Comparison of ENCODE assay signal across 2 cellular contexts in the genomic region with DNA sequence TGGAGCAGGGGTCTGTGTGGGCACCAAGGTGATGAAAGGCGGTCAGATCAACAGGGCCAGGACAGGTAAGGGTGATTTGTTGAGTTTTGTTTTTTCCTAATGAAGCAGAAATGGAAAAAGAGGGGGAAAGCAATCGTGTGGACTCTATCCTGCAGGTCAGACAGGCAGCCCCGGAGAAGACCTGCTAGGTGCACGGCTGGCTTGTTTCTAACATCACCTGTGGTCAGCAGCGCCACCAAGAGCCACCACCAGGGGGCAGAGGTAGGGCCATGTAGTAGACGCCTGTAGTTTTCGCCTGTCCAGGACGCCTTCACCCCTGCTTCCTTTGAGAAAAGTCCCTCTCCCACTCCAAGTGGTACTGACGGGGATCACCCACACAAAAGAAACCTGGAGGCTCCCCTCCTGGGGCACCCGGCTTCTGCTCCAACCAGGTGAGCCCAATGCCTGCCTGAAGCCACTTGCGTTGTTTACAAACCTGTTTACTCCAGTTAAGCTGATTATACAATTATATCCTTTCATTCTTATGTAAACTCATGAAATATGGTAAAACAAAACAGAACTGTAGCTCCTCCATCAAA.
TF ChIP-seq lines count a peak whose summit lies in the region.

No MANE protein-coding gene starts in this region.

TF ChIP-seq in HEK293, 187 proteins besides CTCF, POLR2A, EP300 and RAD21 (continued from another document and continues in another):
- TF ChIP-seq, protein P1, sequence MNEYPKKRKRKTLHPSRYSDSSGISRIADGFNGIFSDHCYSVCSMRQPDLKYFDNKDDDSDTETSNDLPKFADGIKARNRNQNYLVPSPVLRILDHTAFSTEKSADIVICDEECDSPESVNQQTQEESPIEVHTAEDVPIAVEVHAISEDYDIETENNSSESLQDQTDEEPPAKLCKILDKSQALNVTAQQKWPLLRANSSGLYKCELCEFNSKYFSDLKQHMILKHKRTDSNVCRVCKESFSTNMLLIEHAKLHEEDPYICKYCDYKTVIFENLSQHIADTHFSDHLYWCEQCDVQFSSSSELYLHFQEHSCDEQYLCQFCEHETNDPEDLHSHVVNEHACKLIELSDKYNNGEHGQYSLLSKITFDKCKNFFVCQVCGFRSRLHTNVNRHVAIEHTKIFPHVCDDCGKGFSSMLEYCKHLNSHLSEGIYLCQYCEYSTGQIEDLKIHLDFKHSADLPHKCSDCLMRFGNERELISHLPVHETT (tag by site-specific recombination; IDR thresholded peaks at IDR 0.05), result no peak
- no peak for TF ChIP-seq ZSCAN23 (tag by site-specific recombination; IDR thresholded peaks at IDR 0.05)
- peak; percentile 79; the same call in 1 of the 2 replicates for TF ChIP-seq BCL11A (tag by site-specific recombination; IDR thresholded peaks at IDR 0.05; ENCODE audit: low read depth)
- no peak for TF ChIP-seq ZNF560 (tag by site-specific recombination; IDR thresholded peaks at IDR 0.05; ENCODE audit: borderline replicate concordance)
- TF ChIP-seq ZNF792 (tag by site-specific recombination; IDR thresholded peaks at IDR 0.05), result peak; percentile 99
- no peak for TF ChIP-seq SETDB1 (IDR thresholded peaks at IDR 0.05; ENCODE audit: insufficient read length, low read length)
- TF ChIP-seq ZNF404 (tag by site-specific recombination; IDR thresholded peaks at IDR 0.05), result no peak
- no peak for TF ChIP-seq OSR2 (tag by site-specific recombination; IDR thresholded peaks at IDR 0.05)
- TF ChIP-seq, protein P2, sequence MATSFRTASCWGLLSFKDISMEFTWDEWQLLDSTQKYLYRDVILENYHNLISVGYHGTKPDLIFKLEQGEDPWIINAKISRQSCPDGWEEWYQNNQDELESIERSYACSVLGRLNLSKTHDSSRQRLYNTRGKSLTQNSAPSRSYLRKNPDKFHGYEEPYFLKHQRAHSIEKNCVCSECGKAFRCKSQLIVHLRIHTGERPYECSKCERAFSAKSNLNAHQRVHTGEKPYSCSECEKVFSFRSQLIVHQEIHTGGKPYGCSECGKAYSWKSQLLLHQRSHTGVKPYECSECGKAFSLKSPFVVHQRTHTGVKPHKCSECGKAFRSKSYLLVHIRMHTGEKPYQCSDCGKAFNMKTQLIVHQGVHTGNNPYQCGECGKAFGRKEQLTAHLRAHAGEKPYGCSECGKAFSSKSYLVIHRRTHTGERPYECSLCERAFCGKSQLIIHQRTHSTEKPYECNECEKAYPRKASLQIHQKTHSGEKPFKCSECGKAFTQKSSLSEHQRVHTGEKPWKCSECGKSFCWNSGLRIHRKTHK (tag by site-specific recombination; IDR thresholded peaks at IDR 0.05), result no peak
- TF ChIP-seq ZNF10 (tag by site-specific recombination; IDR thresholded peaks at IDR 0.05), result no peak
- peak; percentile 88 for TF ChIP-seq SCRT1 (tag by site-specific recombination; IDR thresholded peaks at IDR 0.05; ENCODE audit: borderline replicate concordance)
- 0 out of 2 replicates have a peak, but pooled peaks have one; percentile 24 for TF ChIP-seq ZNF660 (tag by site-specific recombination; IDR thresholded peaks at IDR 0.05)
- no peak for TF ChIP-seq ZNF391 (tag by site-specific recombination; IDR thresholded peaks at IDR 0.05; ENCODE audit: borderline replicate concordance, low read depth)
- TF ChIP-seq KLF10 (tag by site-specific recombination; IDR thresholded peaks at IDR 0.05), result no peak
- TF ChIP-seq ZBTB8A (tag by site-specific recombination; IDR thresholded peaks at IDR 0.05), result peak; percentile 45; the same call in 1 of the 2 replicates
- TF ChIP-seq ZEB2 (tag by site-specific recombination; IDR thresholded peaks at IDR 0.05), result peak; percentile 50
- peak; percentile 41; the same call in 1 of the 2 replicates for TF ChIP-seq SP7 (tag by site-specific recombination; IDR thresholded peaks at IDR 0.05)
- TF ChIP-seq, protein P3, sequence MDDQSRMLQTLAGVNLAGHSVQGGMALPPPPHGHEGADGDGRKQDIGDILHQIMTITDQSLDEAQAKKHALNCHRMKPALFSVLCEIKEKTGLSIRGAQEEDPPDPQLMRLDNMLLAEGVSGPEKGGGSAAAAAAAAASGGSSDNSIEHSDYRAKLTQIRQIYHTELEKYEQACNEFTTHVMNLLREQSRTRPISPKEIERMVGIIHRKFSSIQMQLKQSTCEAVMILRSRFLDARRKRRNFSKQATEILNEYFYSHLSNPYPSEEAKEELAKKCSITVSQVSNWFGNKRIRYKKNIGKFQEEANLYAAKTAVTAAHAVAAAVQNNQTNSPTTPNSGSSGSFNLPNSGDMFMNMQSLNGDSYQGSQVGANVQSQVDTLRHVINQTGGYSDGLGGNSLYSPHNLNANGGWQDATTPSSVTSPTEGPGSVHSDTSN (CRISPR knock-in tag; IDR thresholded peaks at IDR 0.05), result no peak
- no peak for TF ChIP-seq MEIS1 (CRISPR knock-in tag; IDR thresholded peaks at IDR 0.05; ENCODE audit: borderline replicate concordance)
- peak; percentile 88 for TF ChIP-seq SCRT2 (tag by site-specific recombination; IDR thresholded peaks at IDR 0.05)
- peak; percentile 30; the same call in 1 of the 2 replicates for TF ChIP-seq ZBTB10 (tag by site-specific recombination; IDR thresholded peaks at IDR 0.05)

TF ChIP-seq in HepG2, 621 proteins besides CTCF, POLR2A, EP300 and RAD21 (continued from another document and continues in another):
- TF ChIP-seq ZNF614 (CRISPR knock-in tag; IDR thresholded peaks at IDR 0.05; ENCODE audit: borderline replicate concordance) (no peak; the same call in 1 of the 2 replicates), THAP9 (CRISPR knock-in tag; IDR thresholded peaks at IDR 0.05; ENCODE audit: borderline replicate concordance) (no peak), NR2C2 (CRISPR knock-in tag; IDR thresholded peaks at IDR 0.05; ENCODE audit: borderline replicate concordance) (no peak), ZFP36 (IDR thresholded peaks at IDR 0.05; ENCODE audit: borderline replicate concordance, low read depth, low read length, partially characterized antibody) (peak; percentile 31), DR1 (CRISPR knock-in tag; IDR thresholded peaks at IDR 0.05) (no peak), ZNF879 (CRISPR knock-in tag; IDR thresholded peaks at IDR 0.05) (no peak), KLF16 (CRISPR knock-in tag; IDR thresholded peaks at IDR 0.05) (peak in 1 of 2 experiments; percentile 76; a peak in 2 of 4 replicates), SATB2 (CRISPR knock-in tag; IDR thresholded peaks at IDR 0.05) (no peak), ZNF3 (CRISPR knock-in tag; IDR thresholded peaks at IDR 0.05) (no peak), ZNF496 (CRISPR knock-in tag; IDR thresholded peaks at IDR 0.05; ENCODE audit: insufficient replicate concordance) (no peak), RORA (CRISPR knock-in tag; IDR thresholded peaks at IDR 0.05) (no peak), TCF12 (IDR thresholded peaks at IDR 0.05) (no peak), TCF12 (CRISPR knock-in tag; IDR thresholded peaks at IDR 0.05) (no peak), POLR2AphosphoS2 (IDR thresholded peaks at IDR 0.05; ENCODE audit: low read depth, low read length) (no peak), GABPA (IDR thresholded peaks at IDR 0.05; ENCODE audit: low read depth, low read length) (no peak; the same call in 1 of the 2 replicates), GABPA (CRISPR knock-in tag; IDR thresholded peaks at IDR 0.05; ENCODE audit: low read depth) (peak; percentile 46; the same call in 1 of the 2 replicates), ZEB1 (IDR thresholded peaks at IDR 0.05; ENCODE audit: insufficient replicate concordance, low read depth) (peak; percentile 44), RELA (CRISPR knock-in tag; IDR thresholded peaks at IDR 0.05) (no peak), SOX13 (IDR thresholded peaks at IDR 0.05) (no peak), SOX13 (CRISPR knock-in tag; conservative IDR thresholded peaks at IDR 0.05 in 1 of 2, IDR thresholded peaks at IDR 0.05 in 1 of 2) (peak in 1 of 2 experiments; percentile 33; a peak in 1 of 4 replicates), FOXO1 (CRISPR knock-in tag; IDR thresholded peaks at IDR 0.05) (0 out of 2 replicates have a peak, but pooled peaks have one; percentile 29), ZNF720 (CRISPR knock-in tag; IDR thresholded peaks at IDR 0.05) (0 out of 2 replicates have a peak, but pooled peaks have one; percentile 31), HOXA9 (CRISPR knock-in tag; IDR thresholded peaks at IDR 0.05; ENCODE audit: borderline replicate concordance) (no peak), ZMYM2 (CRISPR knock-in tag; IDR thresholded peaks at IDR 0.05) (no peak), REPIN1 (CRISPR knock-in tag; IDR thresholded peaks at IDR 0.05; ENCODE audit: borderline replicate concordance, low read depth) (peak; percentile 49; the same call in 1 of the 2 replicates), PCBP1 (IDR thresholded peaks at IDR 0.05; ENCODE audit: borderline replicate concordance, low read depth, low read length) (no peak), FIP1L1 (IDR thresholded peaks at IDR 0.05; ENCODE audit: borderline replicate concordance, insufficient read depth, low read depth, low read length) (no peak), ZNF484 (CRISPR knock-in tag; IDR thresholded peaks at IDR 0.05; ENCODE audit: borderline replicate concordance, low read depth) (no peak), ETV5 (CRISPR knock-in tag; IDR thresholded peaks at IDR 0.05; ENCODE audit: borderline replicate concordance) (peak; percentile 16; the same call in 1 of the 2 replicates), FOXA3 (CRISPR knock-in tag; IDR thresholded peaks at IDR 0.05) (peak; percentile 63), ZNF775 (CRISPR knock-in tag; IDR thresholded peaks at IDR 0.05; ENCODE audit: borderline replicate concordance) (no peak), CHD2 (IDR thresholded peaks at IDR 0.05; ENCODE audit: low read depth, low read length) (no peak), PRDM10 (CRISPR knock-in tag; IDR thresholded peaks at IDR 0.05; ENCODE audit: low read depth) (peak; percentile 52; the same call in 1 of the 2 replicates)
- TF ChIP-seq, protein P4, sequence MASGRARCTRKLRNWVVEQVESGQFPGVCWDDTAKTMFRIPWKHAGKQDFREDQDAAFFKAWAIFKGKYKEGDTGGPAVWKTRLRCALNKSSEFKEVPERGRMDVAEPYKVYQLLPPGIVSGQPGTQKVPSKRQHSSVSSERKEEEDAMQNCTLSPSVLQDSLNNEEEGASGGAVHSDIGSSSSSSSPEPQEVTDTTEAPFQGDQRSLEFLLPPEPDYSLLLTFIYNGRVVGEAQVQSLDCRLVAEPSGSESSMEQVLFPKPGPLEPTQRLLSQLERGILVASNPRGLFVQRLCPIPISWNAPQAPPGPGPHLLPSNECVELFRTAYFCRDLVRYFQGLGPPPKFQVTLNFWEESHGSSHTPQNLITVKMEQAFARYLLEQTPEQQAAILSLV (CRISPR knock-in tag; IDR thresholded peaks at IDR 0.05; ENCODE audit: borderline replicate concordance), result no peak; the same call in 1 of the 2 replicates
- TF ChIP-seq, protein P5, sequence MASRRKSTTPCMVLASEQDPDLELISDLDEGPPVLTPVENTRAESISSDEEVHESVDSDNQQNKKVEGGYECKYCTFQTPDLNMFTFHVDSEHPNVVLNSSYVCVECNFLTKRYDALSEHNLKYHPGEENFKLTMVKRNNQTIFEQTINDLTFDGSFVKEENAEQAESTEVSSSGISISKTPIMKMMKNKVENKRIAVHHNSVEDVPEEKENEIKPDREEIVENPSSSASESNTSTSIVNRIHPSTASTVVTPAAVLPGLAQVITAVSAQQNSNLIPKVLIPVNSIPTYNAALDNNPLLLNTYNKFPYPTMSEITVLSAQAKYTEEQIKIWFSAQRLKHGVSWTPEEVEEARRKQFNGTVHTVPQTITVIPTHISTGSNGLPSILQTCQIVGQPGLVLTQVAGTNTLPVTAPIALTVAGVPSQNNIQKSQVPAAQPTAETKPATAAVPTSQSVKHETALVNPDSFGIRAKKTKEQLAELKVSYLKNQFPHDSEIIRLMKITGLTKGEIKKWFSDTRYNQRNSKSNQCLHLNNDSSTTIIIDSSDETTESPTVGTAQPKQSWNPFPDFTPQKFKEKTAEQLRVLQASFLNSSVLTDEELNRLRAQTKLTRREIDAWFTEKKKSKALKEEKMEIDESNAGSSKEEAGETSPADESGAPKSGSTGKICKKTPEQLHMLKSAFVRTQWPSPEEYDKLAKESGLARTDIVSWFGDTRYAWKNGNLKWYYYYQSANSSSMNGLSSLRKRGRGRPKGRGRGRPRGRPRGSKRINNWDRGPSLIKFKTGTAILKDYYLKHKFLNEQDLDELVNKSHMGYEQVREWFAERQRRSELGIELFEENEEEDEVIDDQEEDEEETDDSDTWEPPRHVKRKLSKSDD (CRISPR knock-in tag; IDR thresholded peaks at IDR 0.05; ENCODE audit: low read depth), result no peak
